In the genomic region with DNA sequence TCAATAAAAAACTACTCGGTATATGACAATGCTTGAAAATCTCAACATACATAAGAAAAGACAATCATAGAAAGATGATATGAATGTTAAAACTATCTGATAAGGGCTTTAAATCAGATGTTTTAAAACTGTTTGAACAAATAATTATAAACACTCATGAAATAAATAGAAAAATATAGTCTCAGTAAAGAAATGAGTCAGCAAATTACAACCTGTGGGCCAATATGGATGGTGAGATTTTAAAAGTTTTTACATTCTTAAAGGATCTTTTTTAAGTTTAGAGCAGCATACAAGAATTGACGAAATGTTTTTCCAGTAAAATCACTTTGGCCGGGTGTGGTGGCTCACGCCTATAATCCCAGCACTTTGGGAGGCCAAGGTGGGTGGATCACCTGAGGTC, we compare ENCODE assay signal across 27 cellular contexts.
DNase-seq lines count a peak whose midpoint lies in the region; ATAC-seq, FAIRE-seq and TF ChIP-seq lines count a peak whose summit lies in the region.
"Had no signal": no experiment of that assay in that cellular context is flagged by ENCODE, and none has a peak within 500 bp of the region (broad histone marks: within the 10 kb centered on the region; RNA-seq: fewer than 3 reads in every experiment).

No MANE protein-coding gene starts in this region.

- POLR2A ChIA-PET in HepG2 (lab: Yijun Ruan, JAX), result no interaction called here
- POLR2A ChIA-PET in K562 (lab: Yijun Ruan, JAX), result no interaction called here

- in situ Hi-C loops in HepG2 (cut with HindIII; ENCODE audit: extremely low pct_ligation_motif_present, low pct_unique_long_range_greater_than_20kb), result no loop called here
- in situ Hi-C loops in K562 (cut with MboI), result no loop called here

- no peaks in the 10 kb centered on the region for H4K20me1 ChIP-seq in HepG2 (ENCODE audit: insufficient read depth, low read length)
- H4K20me1 ChIP-seq in K562 (replicated peaks; ENCODE audit: control insufficient read depth, insufficient read depth, low read length), result no peaks in the 10 kb centered on the region
- H4K20me1 ChIP-seq: BLaER1 had no signal

- H3K4me3 ChIP-seq in HepG2 (replicated peaks in 1 of 3; ENCODE audit: insufficient read depth in 1 of 3, low read depth in 2 of 3, low read length in 3 of 3) (no peak overlapping the region), right lobe of liver (no peak overlapping the region), K562 (no peak overlapping the region), kidney (ENCODE audit: low read length in 2 of 2) (no peak overlapping the region)
- H3K4me3 ChIP-seq: BLaER1, GM12878 had no signal

- no peaks in the 10 kb centered on the region for H3K79me2 ChIP-seq in HepG2 (ENCODE audit: insufficient read depth, low read length)
- no peaks in the 10 kb centered on the region for H3K79me2 ChIP-seq in K562 (ENCODE audit: control insufficient read depth, insufficient read depth, low read length)

- H3K9me3 ChIP-seq in HepG2 (ENCODE audit: low read length), result no peaks in the 10 kb centered on the region
- peaks cover 0 to 1% (median 0%) of the 10 kb centered on the region in 4 donors for H3K9me3 ChIP-seq in right lobe of liver
- H3K9me3 ChIP-seq in K562 (replicated peaks; ENCODE audit: control insufficient read depth, insufficient read depth, low read depth, low read length), result no peaks in the 10 kb centered on the region
- H3K9me3 ChIP-seq in kidney (ENCODE audit: control insufficient read depth in 1 of 2, low read length in 2 of 2), result no peaks in the 10 kb centered on the region
- H3K9me3 ChIP-seq: BE2C had no signal

- 34% methylated on average over 4 of the region's 4 CpGs for WGBS in HepG2 (ENCODE audit: low lambda C conversion rate)
- 77% methylated on average over 4 of the region's 4 CpGs for WGBS in right lobe of liver (ENCODE audit: insufficient coverage, low coverage, low lambda C conversion rate, missing lambda C conversion rate)
- WGBS in K562 (ENCODE audit: insufficient coverage, low coverage, missing lambda C conversion rate), result 12% methylated on average over 4 of the region's 4 CpGs

- no peak overlapping the region for H3K9ac ChIP-seq in HepG2 (ENCODE audit: insufficient read depth, low read depth, low read length)
- H3K9ac ChIP-seq in K562 (ENCODE audit: insufficient read depth in 1 of 2, low read depth in 2 of 2, low read length in 2 of 2), result no peak overlapping the region
- H3K9ac ChIP-seq in kidney (ENCODE audit: low read length in 2 of 2), result no peak overlapping the region
- H3K9ac ChIP-seq: BLaER1 had no signal

- H3K4me3 Mint-ChIP-seq in activated T-helper 1 cell treated with anti-CD3 and anti-CD28 coated beads, Interleukin-12 subunit alpha, Interleukin-12 subunit beta, Interleukin-2, Interleukin-4 antibody, amounts not matched to agents 30 ng/mL and 10 ng/mL and 1 ng/mL, durations not matched to agents 14 hours and 24 hours and 36 hours, result no peak overlapping the region
- H3K4me3 Mint-ChIP-seq: CD14-positive monocyte; CD4-positive, alpha-beta memory T cell; CD8-positive, alpha-beta memory T cell had no signal

- no peaks in the 10 kb centered on the region; a peak in 1 of 5 replicates for H3K27me3 ChIP-seq in HepG2 (ENCODE audit: control insufficient read depth in 1 of 2, insufficient read depth in 2 of 2, low read length in 2 of 2)
- peaks cover 0 to 15% of the 10 kb centered on the region in 2 donors for H3K27me3 ChIP-seq in right lobe of liver
- no peaks in the 10 kb centered on the region; a peak in 1 of 5 replicates for H3K27me3 ChIP-seq in K562 (ENCODE audit: control insufficient read depth in 2 of 2, insufficient read depth in 2 of 2, low read length in 2 of 2)
- H3K27me3 ChIP-seq: BE2C had no signal

- H3K36me3 Mint-ChIP-seq in activated T-helper 1 cell treated with anti-CD3 and anti-CD28 coated beads, Interleukin-12 subunit alpha, Interleukin-12 subunit beta, Interleukin-2, Interleukin-4 antibody, amounts not matched to agents 30 ng/mL and 10 ng/mL and 1 ng/mL, durations not matched to agents 14 hours and 24 hours and 36 hours (ENCODE audit: low read depth), result no peaks in the 10 kb centered on the region
- H3K36me3 Mint-ChIP-seq: CD14-positive monocyte; CD4-positive, alpha-beta memory T cell; CD4-positive, CD25-positive, alpha-beta regulatory T cell; CD8-positive, alpha-beta memory T cell had no signal

- H3K9me1 ChIP-seq in K562 (ENCODE audit: control insufficient read depth, insufficient read depth, low read length), result no peaks in the 10 kb centered on the region

- TF ChIP-seq CTCF in HepG2 (CRISPR knock-in tag; IDR thresholded peaks at IDR 0.05) (no peak), right lobe of liver (IDR thresholded peaks at IDR 0.05) (no peak), K562 (IDR thresholded peaks at IDR 0.05 in 2 of 3, conservative IDR thresholded peaks at IDR 0.05 in 1 of 3; ENCODE audit: insufficient read depth in 2 of 3, low read depth in 1 of 3, low read length in 3 of 3) (no peak), kidney (IDR thresholded peaks at IDR 0.05; ENCODE audit: borderline replicate concordance, extremely low read depth, insufficient read depth) (no peak)

- H3K36me3 ChIP-seq in HepG2 (replicated peaks in 1 of 2; ENCODE audit: control insufficient read depth in 1 of 2, insufficient read depth in 2 of 2, low read length in 2 of 2) (no peaks in the 10 kb centered on the region), right lobe of liver (no peaks in the 10 kb centered on the region), K562 (ENCODE audit: control insufficient read depth, insufficient read depth, low read length) (no peaks in the 10 kb centered on the region), kidney (ENCODE audit: control insufficient read depth in 1 of 2, insufficient read depth in 2 of 2, low read length in 2 of 2) (no peaks in the 10 kb centered on the region)
- H3K36me3 ChIP-seq: BE2C, BLaER1 had no signal

- no peak overlapping the region for H3K27ac Mint-ChIP-seq in activated T-helper 1 cell treated with anti-CD3 and anti-CD28 coated beads, Interleukin-12 subunit alpha, Interleukin-12 subunit beta, Interleukin-2, Interleukin-4 antibody, amounts not matched to agents 30 ng/mL and 10 ng/mL and 1 ng/mL, durations not matched to agents 14 hours and 24 hours and 36 hours
- H3K27ac Mint-ChIP-seq: CD14-positive monocyte; CD4-positive, alpha-beta memory T cell; CD4-positive, CD25-positive, alpha-beta regulatory T cell; CD8-positive, alpha-beta memory T cell had no signal

- CTCF ChIA-PET in HepG2 (lab: Yijun Ruan, JAX; ENCODE audit: low intra/inter-chr PET ratio, low total read pairs), result no interaction called here
- CTCF ChIA-PET in K562 (lab: Yijun Ruan, JAX; ENCODE audit: low intra/inter-chr PET ratio), result no interaction called here

- no peaks in the 10 kb centered on the region for H3K9me3 Mint-ChIP-seq in activated T-helper 1 cell treated with anti-CD3 and anti-CD28 coated beads, Interleukin-12 subunit alpha, Interleukin-12 subunit beta, Interleukin-2, Interleukin-4 antibody, amounts not matched to agents 30 ng/mL and 10 ng/mL and 1 ng/mL, durations not matched to agents 14 hours and 24 hours and 36 hours
- H3K9me3 Mint-ChIP-seq: CD4-positive, CD25-positive, alpha-beta regulatory T cell; CD8-positive, alpha-beta memory T cell had no signal

- no peak for DNase-seq in HepG2 (ENCODE audit: low spot score)
- no peak for DNase-seq in right lobe of liver
- no peak for DNase-seq in K562 (ENCODE audit: extremely low read depth in 1 of 4, low spot score in 3 of 4)
- no peak for DNase-seq in kidney
- DNase-seq in NCI-H510A (lab: John Stamatoyannopoulos, UW), result no peak
- DNase-seq in activated T-helper 1 cell treated with anti-CD3 and anti-CD28 coated beads, Interleukin-12 subunit alpha, Interleukin-12 subunit beta, Interleukin-2, Interleukin-4 antibody, amounts not matched to agents 30 ng/mL and 10 ng/mL and 1 ng/mL, durations not matched to agents 14 hours and 24 hours and 36 hours (ENCODE audit: low spot score), result no peak
- DNase-seq: ACHN; BE2C; C1 segment of cervical spinal cord; CD4-positive, alpha-beta memory T cell; CD4-positive, CD25-positive, alpha-beta regulatory T cell; CD8-positive, alpha-beta memory T cell; COR-L47; DMS 273 treated with DMSO at 0.1 percent for 48 hours; DMS153; DMS53; DMS79; DND-41; EL; GDM1 had no signal

- TF ChIP-seq RAD21 in HepG2 (CRISPR knock-in tag; IDR thresholded peaks at IDR 0.05) (no peak), K562 (CRISPR knock-in tag; conservative IDR thresholded peaks at IDR 0.05 in 1 of 2, IDR thresholded peaks at IDR 0.05 in 1 of 2) (no peak)

- ATAC-seq in HepG2 (no peak), right lobe of liver (no peak), K562 (no peak), GM21529 (IDR thresholded peaks at IDR 0.05; ENCODE audit: unreplicated experiment) (no peak)
- ATAC-seq: GM12878 had no signal

- TF ChIP-seq EP300 in HepG2 (IDR thresholded peaks at IDR 0.05; ENCODE audit: low read depth in 2 of 2, low read length in 2 of 2) (no peak), HepG2 (CRISPR knock-in tag; IDR thresholded peaks at IDR 0.05; ENCODE audit: borderline replicate concordance) (no peak), K562 (IDR thresholded peaks at IDR 0.05; ENCODE audit: low read length) (no peak)

- intact Hi-C loops in HepG2 (cut with micrococcal nuclease; ENCODE audit: unreplicated experiment), result no loop called here
- intact Hi-C loops in right lobe of liver (cut with DNase I), result no loop called here
- intact Hi-C loops in K562 (cut with micrococcal nuclease), result no loop called here
- intact Hi-C loops in kidney (cut with DNase I), result no loop called here
- intact Hi-C loops in activated T-helper 1 cell treated with anti-CD3 and anti-CD28 coated beads, Interleukin-12 subunit alpha, Interleukin-12 subunit beta, Interleukin-2, Interleukin-4 antibody, amounts not matched to agents 30 ng/mL and 10 ng/mL and 1 ng/mL, durations not matched to agents 14 hours and 24 hours and 36 hours (cut with micrococcal nuclease), result no loop called here

- BruUV-seq in HepG2 (replicated peaks; lab: Mats Ljungman, UMichigan) (no TSS peak), K562 (replicated peaks; lab: Mats Ljungman, UMichigan) (no TSS peak)

- no peak overlapping the region for H2AFZ ChIP-seq in HepG2 (ENCODE audit: low read length)
- no peak overlapping the region for H2AFZ ChIP-seq in K562 (ENCODE audit: low read depth, low read length)

- TF ChIP-seq POLR2A in HepG2 (IDR thresholded peaks at IDR 0.05; ENCODE audit: insufficient read depth in 1 of 2, low read depth in 2 of 2, low read length in 2 of 2) (no peak), right lobe of liver (IDR thresholded peaks at IDR 0.05) (no peak), K562 (conservative IDR thresholded peaks at IDR 0.05) (no peak)

- H3K4me2 ChIP-seq in HepG2 (ENCODE audit: low read depth, low read length) (no peak overlapping the region), K562 (ENCODE audit: insufficient read depth, low read length) (no peak overlapping the region)
- H3K4me2 ChIP-seq: BLaER1 had no signal

- FAIRE-seq in HepG2 (lab: Jason Lieb, UNC), result no peak
- no peak for FAIRE-seq in K562 (lab: Jason Lieb, UNC)
- FAIRE-seq in kidney (lab: Jason Lieb, UNC), result peak; percentile 15
- FAIRE-seq: GM12878, GM12892, GM18507 had no signal

- H3K4me1 ChIP-seq in HepG2 (ENCODE audit: insufficient read depth, low read length) (no peaks in the 10 kb centered on the region), right lobe of liver (no peaks in the 10 kb centered on the region), K562 (replicated peaks in 1 of 2; ENCODE audit: control insufficient read depth in 2 of 2, insufficient read depth in 2 of 2, low read length in 2 of 2) (no peaks in the 10 kb centered on the region), kidney (ENCODE audit: control insufficient read depth in 1 of 2, insufficient read depth in 1 of 2, low read depth in 1 of 2, low read length in 2 of 2) (no peaks in the 10 kb centered on the region)
- H3K4me1 ChIP-seq: BE2C, BLaER1 had no signal

- H3K4me1 Mint-ChIP-seq in activated T-helper 1 cell treated with anti-CD3 and anti-CD28 coated beads, Interleukin-12 subunit alpha, Interleukin-12 subunit beta, Interleukin-2, Interleukin-4 antibody, amounts not matched to agents 30 ng/mL and 10 ng/mL and 1 ng/mL, durations not matched to agents 14 hours and 24 hours and 36 hours (ENCODE audit: low read depth), result no peaks in the 10 kb centered on the region
- H3K4me1 Mint-ChIP-seq: CD14-positive monocyte; CD4-positive, alpha-beta memory T cell; CD4-positive, CD25-positive, alpha-beta regulatory T cell; CD8-positive, alpha-beta memory T cell had no signal

- H3K27me3 Mint-ChIP-seq in activated T-helper 1 cell treated with anti-CD3 and anti-CD28 coated beads, Interleukin-12 subunit alpha, Interleukin-12 subunit beta, Interleukin-2, Interleukin-4 antibody, amounts not matched to agents 30 ng/mL and 10 ng/mL and 1 ng/mL, durations not matched to agents 14 hours and 24 hours and 36 hours (ENCODE audit: insufficient read depth), result peaks cover 8% of the 10 kb centered on the region

- no peak overlapping the region for H3K27ac ChIP-seq in HepG2 (ENCODE audit: extremely low read length, insufficient read depth, low read length)
- H3K27ac ChIP-seq in right lobe of liver, result no peak overlapping the region
- H3K27ac ChIP-seq in K562 (ENCODE audit: extremely low read depth, low read depth, low read length), result no peak overlapping the region
- H3K27ac ChIP-seq in kidney (ENCODE audit: low read depth in 2 of 2, low read length in 2 of 2), result no peak overlapping the region
- H3K27ac ChIP-seq: 22Rv1, BLaER1 had no signal
